In the genomic region with DNA sequence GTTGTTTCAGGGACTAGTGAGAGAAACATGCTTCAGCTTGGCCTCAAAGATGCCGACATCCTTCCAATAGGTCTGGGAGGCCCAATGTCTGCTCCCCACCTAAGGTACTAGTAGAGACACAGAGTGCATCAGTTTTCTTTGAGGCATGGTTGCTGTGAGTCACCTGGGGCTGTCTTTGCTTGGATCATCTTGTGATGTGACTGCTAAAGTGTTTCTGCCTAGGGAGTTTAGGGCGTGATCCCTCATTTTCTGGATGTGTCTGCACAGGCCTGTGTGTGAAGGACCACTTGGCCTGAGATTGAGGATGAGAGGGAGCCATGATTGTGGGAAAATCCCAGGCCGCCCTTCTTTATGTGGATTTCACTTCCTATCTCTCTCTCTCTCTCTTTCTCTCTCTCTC, we compare ENCODE assay signal across 18 cellular contexts. TPM values are rescaled to one million over a fixed set of nuclear protein-coding genes. Genes with fewer than 3 reads are reported as not detected.
DNase-seq lines count a peak whose midpoint lies in the region; ATAC-seq, FAIRE-seq and TF ChIP-seq lines count a peak whose summit lies in the region.
"Had no signal": no experiment of that assay in that cellular context is flagged by ENCODE, and none has a peak within 500 bp of the region (broad histone marks: within the 10 kb centered on the region; RNA-seq: fewer than 3 reads in every experiment).

No MANE protein-coding gene starts in this region.

- H3K79me2 ChIP-seq in mammary epithelial cell (ENCODE audit: insufficient read depth, low read length), result no peaks in the 10 kb centered on the region
- H3K79me2 ChIP-seq in neural progenitor cell (ENCODE audit: low read depth), result no peaks in the 10 kb centered on the region

- no peak overlapping the region for H3K27ac Mint-ChIP-seq in MCF 10A (ENCODE audit: low read depth, unreplicated experiment)
- no peak overlapping the region for H3K27ac Mint-ChIP-seq in neural progenitor cell
- H3K27ac Mint-ChIP-seq: CD14-positive monocyte; CD4-positive, alpha-beta memory T cell had no signal

- in situ Hi-C loops in mammary epithelial cell (cut with MboI; ENCODE audit: low sequenced_read_pairs in 2 of 2), result no loop called here

- dilution Hi-C loops in mammary epithelial cell (cut with HindIII; ENCODE audit: low sequenced_read_pairs), result loop anchor here (5.0 to 10.0 kb wide), 2 partner anchors 51 to 52 kb away; no protein-coding TSS in a partner anchor

- TF ChIP-seq CTCF in mammary epithelial cell (conservative IDR thresholded peaks at IDR 0.05 in 1 of 2, IDR thresholded peaks at IDR 0.05 in 1 of 2; ENCODE audit: extremely low read depth in 1 of 2, insufficient read depth in 1 of 2, low read depth in 1 of 2, low read length in 2 of 2), result no peak
- TF ChIP-seq CTCF in MCF 10A (IDR thresholded peaks at IDR 0.05; ENCODE audit: unreplicated experiment), result no peak
- TF ChIP-seq CTCF in bronchial epithelial cell (IDR thresholded peaks at IDR 0.05; ENCODE audit: insufficient read depth, low read length, severe bottlenecking), result no peak
- TF ChIP-seq CTCF in neural progenitor cell (IDR thresholded peaks at IDR 0.05), result no peak

- DNase-seq in mammary epithelial cell, result peak; percentile 42
- no peak for DNase-seq in MCF 10A (ENCODE audit: unreplicated experiment)
- DNase-seq in bronchial epithelial cell (ENCODE audit: low read depth), result peak; percentile 57
- DNase-seq in neural progenitor cell (ENCODE audit: low spot score), result no peak
- DNase-seq in NOMO-1 treated with DMSO at 0.1 percent for 48 hours (lab: John Stamatoyannopoulos, UW; ENCODE audit: unreplicated experiment), result no peak
- DNase-seq in NCI-H510A treated with DMSO at 0.1 percent for 48 hours (lab: John Stamatoyannopoulos, UW), result no peak
- DNase-seq: 8988T; CD4-positive, alpha-beta memory T cell; DMS153; DMS79; GDM1 had no signal

- H3K27ac ChIP-seq in mammary epithelial cell (ENCODE audit: insufficient read depth, low read depth, low read length) (no peak overlapping the region), neural progenitor cell (no peak overlapping the region)
- H3K27ac ChIP-seq: BLaER1 had no signal

- no TSS peak for BruUV-seq in mammary epithelial cell (replicated peaks; lab: Mats Ljungman, UMichigan)
- no TSS peak for BruUV-seq in MCF 10A (replicated peaks; lab: Mats Ljungman, UMichigan)

- no peak overlapping the region for H2AFZ ChIP-seq in mammary epithelial cell (ENCODE audit: low read depth, low read length)
- no peak overlapping the region for H2AFZ ChIP-seq in neural progenitor cell (replicated peaks)

- H3K9ac ChIP-seq in mammary epithelial cell (ENCODE audit: insufficient read depth, low read length), result no peak overlapping the region
- no peak overlapping the region for H3K9ac ChIP-seq in neural progenitor cell
- H3K9ac ChIP-seq: BLaER1 had no signal

- H3K4me2 ChIP-seq in mammary epithelial cell (ENCODE audit: insufficient read depth, low read depth, low read length) (no peak overlapping the region), neural progenitor cell (no peak overlapping the region)
- H3K4me2 ChIP-seq: BLaER1 had no signal

- no peak overlapping the region for H3K4me3 Mint-ChIP-seq in MCF 10A (ENCODE audit: unreplicated experiment)
- no peak overlapping the region for H3K4me3 Mint-ChIP-seq in neural progenitor cell
- H3K4me3 Mint-ChIP-seq: CD14-positive monocyte had no signal

- WGBS in mammary epithelial cell (ENCODE audit: low coverage, missing lambda C conversion rate), result 64% methylated on average over 3 of the region's 3 CpGs

- peak; percentile 26 for ATAC-seq in esophagus mucosa
- ATAC-seq: HepG2 had no signal

- H3F3A ChIP-seq in neural progenitor cell (ENCODE audit: low read depth), result peaks cover 24% of the 10 kb centered on the region

- H3K27me3 Mint-ChIP-seq in MCF 10A (ENCODE audit: insufficient read depth, unreplicated experiment) (peaks cover 30% of the 10 kb centered on the region), neural progenitor cell (ENCODE audit: insufficient read depth, low read depth) (peaks cover 19% of the 10 kb centered on the region)

- intact Hi-C loops in mammary epithelial cell (cut with micrococcal nuclease) (no loop called here), MCF 10A (cut with micrococcal nuclease) (no loop called here)

- POLR2A ChIA-PET in MCF 10A (lab: Yijun Ruan, JAX), result no interaction called here

- H3K4me3 ChIP-seq in mammary epithelial cell (replicated peaks in 1 of 3; ENCODE audit: insufficient read depth in 1 of 3, low read depth in 2 of 3, low read length in 3 of 3) (no peak overlapping the region), bronchial epithelial cell (ENCODE audit: low read depth, low read length) (no peak overlapping the region), neural progenitor cell (no peak overlapping the region)
- H3K4me3 ChIP-seq: BLaER1, HAP-1 had no signal

- peaks cover 5% of the 10 kb centered on the region for H3K4me1 ChIP-seq in mammary epithelial cell (ENCODE audit: insufficient read depth, low read length)
- H3K4me1 ChIP-seq in neural progenitor cell, result peaks cover 35% of the 10 kb centered on the region

- peaks cover 15% of the 10 kb centered on the region for H3K27me3 ChIP-seq in mammary epithelial cell (ENCODE audit: insufficient read depth, low read length)
- H3K27me3 ChIP-seq in bronchial epithelial cell (ENCODE audit: control insufficient read depth, insufficient read depth, low read length), result peaks cover 20% of the 10 kb centered on the region
- peaks cover 19% of the 10 kb centered on the region for H3K27me3 ChIP-seq in neural progenitor cell

- H4K20me1 ChIP-seq in mammary epithelial cell (ENCODE audit: insufficient read depth, low read length) (no peaks in the 10 kb centered on the region), neural progenitor cell (ENCODE audit: low read depth) (peaks cover 3% of the 10 kb centered on the region)
- H4K20me1 ChIP-seq: BLaER1 had no signal

- no peaks in the 10 kb centered on the region for H3K9me3 ChIP-seq in mammary epithelial cell (replicated peaks; ENCODE audit: insufficient read depth, low read length)
- no peaks in the 10 kb centered on the region for H3K9me3 ChIP-seq in neural progenitor cell (ENCODE audit: low read depth)
- H3K9me3 ChIP-seq: HAP-1 had no signal

- H3K36me3 ChIP-seq in mammary epithelial cell (ENCODE audit: insufficient read depth, low read length) (no peaks in the 10 kb centered on the region), bronchial epithelial cell (ENCODE audit: control insufficient read depth, insufficient read depth, low read length) (no peaks in the 10 kb centered on the region), neural progenitor cell (no peaks in the 10 kb centered on the region)
- H3K36me3 ChIP-seq: BLaER1, HAP-1 had no signal

- H3K36me3 Mint-ChIP-seq in MCF 10A (ENCODE audit: insufficient read depth, unreplicated experiment) (no peaks in the 10 kb centered on the region), neural progenitor cell (no peaks in the 10 kb centered on the region)
- H3K36me3 Mint-ChIP-seq: CD14-positive monocyte; CD4-positive, alpha-beta memory T cell had no signal

- peak; percentile 88 for FAIRE-seq in bronchial epithelial cell (lab: Jason Lieb, UNC)
- FAIRE-seq: GM12892, GM18507, HepG2 had no signal

- H3K4me1 Mint-ChIP-seq in MCF 10A (ENCODE audit: insufficient read depth, unreplicated experiment) (no peaks in the 10 kb centered on the region), neural progenitor cell (peaks cover 4% of the 10 kb centered on the region)

- H3K9me3 Mint-ChIP-seq in MCF 10A (ENCODE audit: unreplicated experiment) (no peaks in the 10 kb centered on the region), neural progenitor cell (peaks cover 2% of the 10 kb centered on the region)
- H3K9me3 Mint-ChIP-seq: CD14-positive monocyte had no signal

- CTCF ChIA-PET in mammary epithelial cell (lab: Charles Lee; ENCODE audit: low non-redundant PET), result no interaction called here
- CTCF ChIA-PET in MCF 10A (lab: Yijun Ruan, JAX), result interaction anchor here (0.8 kb wide), 1 partner anchor 22 kb away, joined by 3 read pairs; no protein-coding TSS in a partner anchor

RNA-seq across cellular contexts. Expression of gene GASK1A, which starts 4.8 kb away (rescaled TPM):
- 1 to 10 TPM; 1.1 to 2.5 TPM for total RNA-seq in mammary epithelial cell
- polyA plus RNA-seq in mammary epithelial cell, result 0.20 TPM
- not detected for polyA minus RNA-seq in mammary epithelial cell
- not detected in 2 replicates for total RNA-seq in MCF 10A (2022)
- total RNA-seq in bronchial epithelial cell, result 0.77 and 1.1 TPM in 2 replicates
- 2.9 TPM for total RNA-seq in esophagus mucosa
- 3.9 and 10.3 TPM in 2 replicates for total RNA-seq in neural progenitor cell (ENCODE audit: low replicate concordance)
- total RNA-seq: CD4-positive, alpha-beta memory T cell; HepG2 had no signal
- polyA plus RNA-seq: CD14-positive monocyte; CD4-positive, alpha-beta memory T cell; HepG2 had no signal

Comparison
In these comparisons a context has a peak if more than half of its experiments do, and no peak if none do; other contexts are left out.
1. DNase-seq: peak in mammary epithelial cell (single experiment) and bronchial epithelial cell (single experiment); none in MCF 10A (single experiment), neural progenitor cell (single experiment), NOMO-1 treated with DMSO at 0.1 percent for 48 hours (single experiment) and NCI-H510A treated with DMSO at 0.1 percent for 48 hours (single experiment).